Comparison of ENCODE assay signal across 24 cellular contexts in genomic region chrY:12808046-12808445, GRCh38.
"Had no signal": no experiment of that assay in that cellular context is flagged by ENCODE, and none has a peak within 500 bp of the region (broad histone marks: within the 10 kb centered on the region; RNA-seq: fewer than 3 reads in every experiment).

No MANE protein-coding gene starts in this region.

- H3K4me1 ChIP-seq: body of pancreas, colonic mucosa, gastroesophageal sphincter, heart right ventricle, neural progenitor cell, prostate gland, suprapubic skin, vagina had no signal

- H3K27me3 Mint-ChIP-seq: memory B cell; naive thymus-derived CD4-positive, alpha-beta T cell; stimulated activated naive CD8-positive, alpha-beta T cell treated with anti-CD3 and anti-CD28 coated beads, Interleukin-15, amount 100 ng/mL, for 72 hours had no signal

- H3K9me3 Mint-ChIP-seq: activated naive CD4-positive, alpha-beta T cell treated with anti-CD3 and anti-CD28 coated beads, Interleukin-2, amount 50 U/mL, for 72 hours; activated T-helper 1 cell treated with anti-CD3 and anti-CD28 coated beads, Interleukin-12 subunit alpha, Interleukin-12 subunit beta, Interleukin-2, Interleukin-4 antibody, amounts not matched to agents 30 ng/mL and 10 ng/mL and 1 ng/mL, durations not matched to agents 14 hours and 24 hours and 36 hours; immature natural killer cell; memory B cell; naive thymus-derived CD4-positive, alpha-beta T cell; neural progenitor cell; stimulated activated naive CD8-positive, alpha-beta T cell treated with anti-CD3 and anti-CD28 coated beads, Interleukin-15, amount 100 ng/mL, for 72 hours; T-helper 1 cell treated with Interleukin-12 subunit alpha and Interleukin-12 subunit beta and Interleukin-4 antibody, amounts not matched to agents 30 μg/mL and 1 μg/mL, for 36 hours had no signal

- H3K4me3 ChIP-seq: body of pancreas, colonic mucosa, gastroesophageal sphincter, heart right ventricle, neural progenitor cell, prostate gland, skin epidermis, suprapubic skin, vagina had no signal

- H3K9me3 ChIP-seq: body of pancreas, colonic mucosa, gastroesophageal sphincter, heart right ventricle, prostate gland, suprapubic skin, vagina had no signal

- H3K4me3 Mint-ChIP-seq: activated T-helper 1 cell treated with anti-CD3 and anti-CD28 coated beads, Interleukin-12 subunit alpha, Interleukin-12 subunit beta, Interleukin-2, Interleukin-4 antibody, amounts not matched to agents 30 ng/mL and 10 ng/mL and 1 ng/mL, durations not matched to agents 14 hours and 24 hours and 36 hours; immature natural killer cell; memory B cell; naive thymus-derived CD4-positive, alpha-beta T cell; neural progenitor cell; stimulated activated naive CD8-positive, alpha-beta T cell treated with anti-CD3 and anti-CD28 coated beads, Interleukin-15, amount 100 ng/mL, for 72 hours; T-helper 1 cell treated with Interleukin-12 subunit alpha and Interleukin-12 subunit beta and Interleukin-4 antibody, amounts not matched to agents 30 μg/mL and 1 μg/mL, for 36 hours had no signal

- H3K27me3 ChIP-seq: body of pancreas, colonic mucosa, gastroesophageal sphincter, heart right ventricle, neural progenitor cell, suprapubic skin, vagina had no signal

- H3K4me1 Mint-ChIP-seq: immature natural killer cell; memory B cell; neural progenitor cell; stimulated activated naive CD8-positive, alpha-beta T cell treated with anti-CD3 and anti-CD28 coated beads, Interleukin-15, amount 100 ng/mL, for 72 hours had no signal

- H3K36me3 ChIP-seq: colonic mucosa, neural progenitor cell, prostate gland, suprapubic skin, vagina had no signal

- ATAC-seq: activated CD4-positive, CD25-positive, alpha-beta regulatory T cell treated with anti-CD3 and anti-CD28 coated beads, Interleukin-2, amount 50 U/mL, for 24 hours; activated naive CD4-positive, alpha-beta T cell treated with anti-CD3 and anti-CD28 coated beads, Interleukin-2, amount 50 U/mL, for 72 hours; body of pancreas; gastroesophageal sphincter; heart right ventricle; naive thymus-derived CD4-positive, alpha-beta T cell; right cardiac atrium; stimulated activated naive CD8-positive, alpha-beta T cell treated with anti-CD3 and anti-CD28 coated beads, Interleukin-15, amount 100 ng/mL, for 72 hours had no signal

- DNase-seq: activated gamma-delta T cell treated with Interleukin-2 at 50 U/mL for 16 hours; activated T-cell treated with anti-CD3 and anti-CD28 coated beads for 4 hours; amniotic stem cell; body of pancreas; central memory CD4-positive, alpha-beta T cell; colonic mucosa; heart right ventricle; immature natural killer cell; kidney glomerular epithelial cell; naive thymus-derived CD4-positive, alpha-beta T cell; right cardiac atrium; stimulated activated naive CD8-positive, alpha-beta T cell treated with anti-CD3 and anti-CD28 coated beads, Interleukin-15, amount 100 ng/mL, for 72 hours; trophoblast cell had no signal

- H3K36me3 Mint-ChIP-seq: activated naive CD4-positive, alpha-beta T cell treated with anti-CD3 and anti-CD28 coated beads, Interleukin-2, amount 50 U/mL, for 72 hours; neural progenitor cell had no signal

- H3K27ac Mint-ChIP-seq: activated T-helper 1 cell treated with anti-CD3 and anti-CD28 coated beads, Interleukin-12 subunit alpha, Interleukin-12 subunit beta, Interleukin-2, Interleukin-4 antibody, amounts not matched to agents 30 ng/mL and 10 ng/mL and 1 ng/mL, durations not matched to agents 14 hours and 24 hours and 36 hours; immature natural killer cell; naive thymus-derived CD4-positive, alpha-beta T cell; neural progenitor cell; stimulated activated naive CD8-positive, alpha-beta T cell treated with anti-CD3 and anti-CD28 coated beads, Interleukin-15, amount 100 ng/mL, for 72 hours; T-helper 1 cell treated with Interleukin-12 subunit alpha and Interleukin-12 subunit beta and Interleukin-4 antibody, amounts not matched to agents 30 μg/mL and 1 μg/mL, for 36 hours had no signal

- H3K27ac ChIP-seq: body of pancreas, colonic mucosa, gastroesophageal sphincter, heart right ventricle, neural progenitor cell, prostate gland, skin epidermis, suprapubic skin, vagina had no signal
